21 cellular contexts compared by ENCODE assay signal in genomic region chr19:8648240-8648639, GRCh38. TPM values are rescaled to one million over a fixed set of nuclear protein-coding genes. Genes with fewer than 3 reads are reported as not detected.
"Had no signal": no experiment of that assay in that cellular context is flagged by ENCODE, and none has a peak within 500 bp of the region (broad histone marks: within the 10 kb centered on the region; RNA-seq: fewer than 3 reads in every experiment).

No MANE protein-coding gene starts in this region.

- H3K4me1 Mint-ChIP-seq: activated B cell treated with CpG ODN at 0.5 μM for 24 hours; endodermal cell; nephron; stimulated activated naive B cell treated with anti-CD40 and anti-IgM and Interleukin-4, amounts not matched to agents 10 μg/mL and 1 μg/mL and 100 μg/mL, for 72 hours had no signal

- DNase-seq: activated B cell treated with CpG ODN at 0.5 μM for 24 hours; activated CD4-positive, alpha-beta memory T cell treated with anti-CD3 and anti-CD28 coated beads for 36 hours; activated CD4-positive, alpha-beta T cell treated with anti-CD3 and anti-CD28 coated beads for 4 hours; activated T-cell treated with anti-CD3 and anti-CD28 coated beads for 4 hours; amniotic stem cell; endodermal cell; foreskin melanocyte; head of caudate nucleus; kidney; midbrain; nucleus accumbens; spleen; stimulated activated naive B cell treated with anti-CD40 and anti-IgM and Interleukin-4, amounts not matched to agents 10 μg/mL and 1 μg/mL and 100 μg/mL, for 72 hours had no signal

- H3K27me3 ChIP-seq: cardiac muscle cell had no signal

- H3K27ac Mint-ChIP-seq: activated B cell treated with CpG ODN at 0.5 μM for 24 hours; activated CD4-positive, alpha-beta memory T cell treated with anti-CD3 and anti-CD28 coated beads for 36 hours; activated naive CD8-positive, alpha-beta T cell; endodermal cell; nephron; stimulated activated naive B cell treated with anti-CD40 and anti-IgM and Interleukin-4, amounts not matched to agents 10 μg/mL and 1 μg/mL and 100 μg/mL, for 72 hours had no signal

- H3K36me3 ChIP-seq: cardiac muscle cell, spleen had no signal

- H3K4me3 Mint-ChIP-seq: activated B cell treated with CpG ODN at 0.5 μM for 24 hours; activated CD4-positive, alpha-beta memory T cell treated with anti-CD3 and anti-CD28 coated beads for 36 hours; activated naive CD8-positive, alpha-beta T cell; endodermal cell; nephron; stimulated activated naive B cell treated with anti-CD40 and anti-IgM and Interleukin-4, amounts not matched to agents 10 μg/mL and 1 μg/mL and 100 μg/mL, for 72 hours had no signal

- H3K27ac ChIP-seq: cardiac muscle cell, epithelial cell of prostate had no signal

- H3K36me3 Mint-ChIP-seq: activated CD4-positive, alpha-beta memory T cell treated with anti-CD3 and anti-CD28 coated beads for 36 hours; activated naive CD8-positive, alpha-beta T cell had no signal

- H3K4me3 ChIP-seq: cardiac muscle cell, spleen had no signal

- ATAC-seq: left lobe of liver; stimulated activated naive B cell treated with anti-CD40 and anti-IgM and Interleukin-4, amounts not matched to agents 10 μg/mL and 1 μg/mL and 100 μg/mL, for 72 hours had no signal

- H3K9me3 Mint-ChIP-seq: activated B cell treated with CpG ODN at 0.5 μM for 24 hours; activated CD4-positive, alpha-beta memory T cell treated with anti-CD3 and anti-CD28 coated beads for 36 hours; endodermal cell; nephron; stimulated activated naive B cell treated with anti-CD40 and anti-IgM and Interleukin-4, amounts not matched to agents 10 μg/mL and 1 μg/mL and 100 μg/mL, for 72 hours had no signal

- H3K9me3 ChIP-seq: spleen had no signal

RNA-seq across cellular contexts. Expression of gene NFILZ, which starts 17.8 kb away (rescaled TPM):
- total RNA-seq: activated B cell treated with CpG ODN at 0.5 μM for 24 hours; activated CD4-positive, alpha-beta memory T cell treated with anti-CD3 and anti-CD28 coated beads for 36 hours; cardiac muscle cell; endodermal cell; fibroblast of lung; kidney; left lobe of liver; lung microvascular endothelial cell; spleen; urinary bladder had no signal

RNA-seq across cellular contexts. Expression of gene ACTL9, which starts 50.4 kb away (rescaled TPM):
- total RNA-seq: activated B cell treated with CpG ODN at 0.5 μM for 24 hours; activated CD4-positive, alpha-beta memory T cell treated with anti-CD3 and anti-CD28 coated beads for 36 hours; cardiac muscle cell; endodermal cell; fibroblast of lung; kidney; left lobe of liver; lung microvascular endothelial cell; spleen; urinary bladder had no signal
